ENCODE assay signal across 1 cellular context in genomic region chr1:178951600-178951999, GRCh38.
TF ChIP-seq lines count a peak whose summit lies in the region.

No MANE protein-coding gene starts in this region.

TF ChIP-seq in GM23338, 12 proteins besides CTCF, POLR2A, EP300 and RAD21 (continued from another document):
- no peak for TF ChIP-seq ZNF462 (CRISPR knock-in tag; IDR thresholded peaks at IDR 0.05)
- TF ChIP-seq EZH2 (IDR thresholded peaks at IDR 0.05; ENCODE audit: low read depth, unreplicated experiment): no peak
- TF ChIP-seq ZNF331 (CRISPR knock-in tag; IDR thresholded peaks at IDR 0.05; ENCODE audit: low read depth): no peak
- no peak for TF ChIP-seq REST (IDR thresholded peaks at IDR 0.05; ENCODE audit: unreplicated experiment)
- TF ChIP-seq ZNF114 (CRISPR knock-in tag; IDR thresholded peaks at IDR 0.05): no peak
- TF ChIP-seq NANOG (IDR thresholded peaks at IDR 0.05; ENCODE audit: borderline replicate concordance): no peak
TF ChIP-seq in GM23338: peak in this region for 0.
